Comparison of ENCODE assay signal across 23 cellular contexts in genomic region chr5:154406231-154406630, GRCh38. TPM values are rescaled to one million over a fixed set of nuclear protein-coding genes. Genes with fewer than 3 reads are reported as not detected.
DNase-seq lines count a peak whose midpoint lies in the region; ATAC-seq, FAIRE-seq and TF ChIP-seq lines count a peak whose summit lies in the region.
"Had no signal": no experiment of that assay in that cellular context is flagged by ENCODE, and none has a peak within 500 bp of the region (broad histone marks: within the 10 kb centered on the region; RNA-seq: fewer than 3 reads in every experiment).

No MANE protein-coding gene starts in this region.

- intact Hi-C loops in sigmoid colon (cut with DNase I) (no loop called here), colonic mucosa (cut with DNase I) (loop anchor here (10.0 kb wide), 1 partner anchor 431 kb away; no protein-coding TSS in a partner anchor)

- TF ChIP-seq POLR2A in sigmoid colon (IDR thresholded peaks at IDR 0.05) = no peak

- FAIRE-seq in RCC 7860 (lab: Jason Lieb, UNC) = no peak
- FAIRE-seq: endothelial cell of umbilical vein had no signal

- H3K4me3 ChIP-seq in epithelial cell of esophagus (ENCODE audit: low read length) = no peak overlapping the region
- H3K4me3 ChIP-seq in sigmoid colon = no peak overlapping the region
- H3K4me3 ChIP-seq in colonic mucosa = no peak overlapping the region
- H3K4me3 ChIP-seq: gastrocnemius medialis, right lobe of liver had no signal

- WGBS in sigmoid colon, 2 donors = 23 to 74% methylated on average over 8 of the region's 8 CpGs

- H3K4me1 ChIP-seq in sigmoid colon = peaks cover 0 to 16% (median 12%) of the 10 kb centered on the region in 4 donors
- H3K4me1 ChIP-seq in colonic mucosa = peaks cover 8% of the 10 kb centered on the region
- H3K4me1 ChIP-seq: parathyroid adenoma had no signal

- TF ChIP-seq CTCF in epithelial cell of esophagus (IDR thresholded peaks at IDR 0.05; ENCODE audit: insufficient read depth, low read depth, low read length, missing control alignments) = no peak
- no peak for TF ChIP-seq CTCF in sigmoid colon (IDR thresholded peaks at IDR 0.05)
- no peak for TF ChIP-seq CTCF in colonic mucosa (IDR thresholded peaks at IDR 0.05)

- no peak overlapping the region for H3K9ac ChIP-seq in colonic mucosa (ENCODE audit: low read depth in 2 of 2, low read length in 2 of 2)
- H3K9ac ChIP-seq: parathyroid adenoma had no signal

- no peak overlapping the region for H3K27ac ChIP-seq in sigmoid colon
- no peak overlapping the region for H3K27ac ChIP-seq in colonic mucosa
- H3K27ac ChIP-seq: gastrocnemius medialis, parathyroid adenoma, right lobe of liver, thoracic aorta had no signal

- no peaks in the 10 kb centered on the region for H3K27me3 ChIP-seq in sigmoid colon
- H3K27me3 ChIP-seq in colonic mucosa = no peaks in the 10 kb centered on the region
- H3K27me3 ChIP-seq: gastrocnemius medialis, right lobe of liver had no signal

- ATAC-seq in HG03342 (IDR thresholded peaks at IDR 0.05; ENCODE audit: unreplicated experiment) = no peak
- ATAC-seq: gastrocnemius medialis had no signal

- TF ChIP-seq EP300 in sigmoid colon (IDR thresholded peaks at IDR 0.05) = no peak

- peaks cover 0 to 17% (median 7%) of the 10 kb centered on the region in 4 donors for H3K36me3 ChIP-seq in sigmoid colon
- no peaks in the 10 kb centered on the region for H3K36me3 ChIP-seq in colonic mucosa
- H3K36me3 ChIP-seq: thoracic aorta had no signal

- H3K9me3 ChIP-seq in sigmoid colon (no peaks in the 10 kb centered on the region), colonic mucosa (no peaks in the 10 kb centered on the region)
- H3K9me3 ChIP-seq: gastrocnemius medialis, right lobe of liver, thoracic aorta had no signal

- DNase-seq in H4 (ENCODE audit: low spot score) = peak; percentile 57
- peak; percentile 15 for DNase-seq in RCC 7860 (ENCODE audit: low spot score)
- peak; percentile 63 for DNase-seq in epithelial cell of esophagus (ENCODE audit: low read depth)
- peak; percentile 49 for DNase-seq in sigmoid colon
- no peak for DNase-seq in NCI-H2029 treated with DMSO at 0.1 percent for 48 hours (lab: John Stamatoyannopoulos, UW)
- DNase-seq in colonic mucosa = no peak
- DNase-seq: activated CD4-positive, alpha-beta T cell treated with anti-CD3 and anti-CD28 coated beads, Interleukin-2, amount 50 U/mL, for 1 hour; activated CD8-positive, alpha-beta memory T cell treated with anti-CD3 and anti-CD28 coated beads, Interleukin-2, amount 50 U/mL, for 48 hours; activated effector memory CD4-positive, alpha-beta T cell treated with Interleukin-2 at 50 U/mL for 16 hours; caudate nucleus; CD8-positive, alpha-beta memory T cell; DMS53; H7; Karpas-422; NCI-H2171 treated with DMSO at 0.1 percent for 48 hours; right lobe of liver; SHP77 treated with DMSO at 0.1 percent for 48 hours; T-helper 1 cell had no signal

RNA-seq across cellular contexts. Expression of gene SAP30L, which starts 39.6 kb away (rescaled TPM):
- 15.0 and 33.4 TPM in 2 replicates for total RNA-seq in H4 (2014; rRNA removed; shearing (Covaris generic))
- 10 to 100 TPM; 36.0 to 51.7 (median 42.9) TPM for total RNA-seq in sigmoid colon
- 10 to 100 TPM; 17.8 to 27.6 (median 24.5) TPM for polyA plus RNA-seq in sigmoid colon
- total RNA-seq in colonic mucosa = 10 to 100 TPM; 38.2 to 47.0 TPM

Comparison
In these comparisons a context has a peak if more than half of its experiments do, and no peak if none do; other contexts are left out.
1. DNase-seq: peak in H4 (single experiment), RCC 7860 (single experiment), epithelial cell of esophagus (single experiment) and sigmoid colon (single experiment); none in NCI-H2029 treated with DMSO at 0.1 percent for 48 hours (single experiment) and colonic mucosa (single experiment).